In the genomic region with DNA sequence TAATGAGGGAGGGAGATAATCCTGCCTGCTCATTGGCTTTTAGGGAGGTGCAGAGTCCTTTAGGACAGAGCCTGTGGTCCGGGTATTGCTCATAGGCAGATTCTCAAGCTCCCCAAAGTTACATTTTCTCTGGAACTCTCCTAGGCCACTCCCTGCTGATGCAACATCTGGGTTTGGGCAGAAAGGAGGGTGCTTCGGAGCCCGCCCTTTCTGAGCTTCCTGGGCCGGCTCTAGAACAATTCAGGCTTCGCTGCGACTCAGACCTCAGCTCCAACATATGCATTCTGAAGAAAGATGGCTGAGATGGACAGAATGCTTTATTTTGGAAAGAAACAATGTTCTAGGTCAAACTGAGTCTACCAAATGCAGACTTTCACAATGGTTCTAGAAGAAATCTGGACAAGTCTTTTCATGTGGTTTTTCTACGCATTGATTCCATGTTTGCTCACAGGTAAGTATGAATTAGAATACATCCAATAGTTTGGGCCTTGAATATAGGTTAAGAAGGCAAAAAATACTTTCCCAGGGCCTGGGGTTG, we compare ENCODE assay signal across 1 cellular context.
TF ChIP-seq lines count a peak whose summit lies in the region.

A gene with protein sequence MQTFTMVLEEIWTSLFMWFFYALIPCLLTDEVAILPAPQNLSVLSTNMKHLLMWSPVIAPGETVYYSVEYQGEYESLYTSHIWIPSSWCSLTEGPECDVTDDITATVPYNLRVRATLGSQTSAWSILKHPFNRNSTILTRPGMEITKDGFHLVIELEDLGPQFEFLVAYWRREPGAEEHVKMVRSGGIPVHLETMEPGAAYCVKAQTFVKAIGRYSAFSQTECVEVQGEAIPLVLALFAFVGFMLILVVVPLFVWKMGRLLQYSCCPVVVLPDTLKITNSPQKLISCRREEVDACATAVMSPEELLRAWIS (plus strand): TSS at position 233 of the 538 bp plus-strand sequence. CDS start 131 bp downstream, at position 364.

TF ChIP-seq in K562, 482 proteins besides CTCF, POLR2A, EP300 and RAD21 (continued from another document and continues in another):
- TF ChIP-seq, protein P1, sequence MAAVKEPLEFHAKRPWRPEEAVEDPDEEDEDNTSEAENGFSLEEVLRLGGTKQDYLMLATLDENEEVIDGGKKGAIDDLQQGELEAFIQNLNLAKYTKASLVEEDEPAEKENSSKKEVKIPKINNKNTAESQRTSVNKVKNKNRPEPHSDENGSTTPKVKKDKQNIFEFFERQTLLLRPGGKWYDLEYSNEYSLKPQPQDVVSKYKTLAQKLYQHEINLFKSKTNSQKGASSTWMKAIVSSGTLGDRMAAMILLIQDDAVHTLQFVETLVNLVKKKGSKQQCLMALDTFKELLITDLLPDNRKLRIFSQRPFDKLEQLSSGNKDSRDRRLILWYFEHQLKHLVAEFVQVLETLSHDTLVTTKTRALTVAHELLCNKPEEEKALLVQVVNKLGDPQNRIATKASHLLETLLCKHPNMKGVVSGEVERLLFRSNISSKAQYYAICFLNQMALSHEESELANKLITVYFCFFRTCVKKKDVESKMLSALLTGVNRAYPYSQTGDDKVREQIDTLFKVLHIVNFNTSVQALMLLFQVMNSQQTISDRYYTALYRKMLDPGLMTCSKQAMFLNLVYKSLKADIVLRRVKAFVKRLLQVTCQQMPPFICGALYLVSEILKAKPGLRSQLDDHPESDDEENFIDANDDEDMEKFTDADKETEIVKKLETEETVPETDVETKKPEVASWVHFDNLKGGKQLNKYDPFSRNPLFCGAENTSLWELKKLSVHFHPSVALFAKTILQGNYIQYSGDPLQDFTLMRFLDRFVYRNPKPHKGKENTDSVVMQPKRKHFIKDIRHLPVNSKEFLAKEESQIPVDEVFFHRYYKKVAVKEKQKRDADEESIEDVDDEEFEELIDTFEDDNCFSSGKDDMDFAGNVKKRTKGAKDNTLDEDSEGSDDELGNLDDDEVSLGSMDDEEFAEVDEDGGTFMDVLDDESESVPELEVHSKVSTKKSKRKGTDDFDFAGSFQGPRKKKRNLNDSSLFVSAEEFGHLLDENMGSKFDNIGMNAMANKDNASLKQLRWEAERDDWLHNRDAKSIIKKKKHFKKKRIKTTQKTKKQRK (IDR thresholded peaks at IDR 0.05; ENCODE audit: borderline replicate concordance, low read depth, low read length): no peak
- TF ChIP-seq RFX5 (IDR thresholded peaks at IDR 0.05; ENCODE audit: low read depth, low read length) (no peak), SMARCA4 (IDR thresholded peaks at IDR 0.05) (peak; percentile 17; the same call in 1 of the 2 replicates), ZNF589 (CRISPR knock-in tag; IDR thresholded peaks at IDR 0.05; ENCODE audit: low read depth) (no peak), RHOXF2B (CRISPR knock-in tag; conservative IDR thresholded peaks at IDR 0.05) (no peak), L3MBTL2 (IDR thresholded peaks at IDR 0.05) (peak; percentile 68), CEBPG (CRISPR knock-in tag; IDR thresholded peaks at IDR 0.05) (peak; percentile 97), CEBPG (tag; conservative IDR thresholded peaks at IDR 0.05 in 1 of 2, IDR thresholded peaks at IDR 0.05 in 1 of 2) (peak; percentile 91 to 98), SNIP1 (IDR thresholded peaks at IDR 0.05; ENCODE audit: low read depth) (no peak), EP400 (IDR thresholded peaks at IDR 0.05) (peak; percentile 63), NFYB (IDR thresholded peaks at IDR 0.05; ENCODE audit: extremely low read depth, insufficient read length) (no peak), BRCA1 (IDR thresholded peaks at IDR 0.05) (no peak), BRCA1 (CRISPR knock-in tag; IDR thresholded peaks at IDR 0.05) (no peak), SETDB1 (IDR thresholded peaks at IDR 0.05; ENCODE audit: low read length) (no peak), POLR2H (tag; IDR thresholded peaks at IDR 0.05; ENCODE audit: low read depth) (peak; percentile 92), PHF21A (IDR thresholded peaks at IDR 0.05; ENCODE audit: borderline replicate concordance, low read depth) (no peak), JUND (IDR thresholded peaks at IDR 0.05; ENCODE audit: borderline replicate concordance, low read depth, low read length) (peak; percentile 83), JUND (tag; IDR thresholded peaks at IDR 0.05; ENCODE audit: borderline replicate concordance, low read depth, low read length) (peak; percentile 53; the same call in 1 of the 3 replicates), MEIS2 (IDR thresholded peaks at IDR 0.05; ENCODE audit: partially characterized antibody) (no peak), TEAD1 (CRISPR knock-in tag; IDR thresholded peaks at IDR 0.05) (no peak), FOXJ2 (tag; IDR thresholded peaks at IDR 0.05) (no peak), KAT2B (IDR thresholded peaks at IDR 0.05; ENCODE audit: low read depth, low read length) (no peak), KLF6 (CRISPR knock-in tag; IDR thresholded peaks at IDR 0.05; ENCODE audit: borderline replicate concordance) (peak; percentile 34; the same call in 1 of the 2 replicates), POLR2B (IDR thresholded peaks at IDR 0.05; ENCODE audit: low read depth, partially characterized antibody) (peak; percentile 57), ZNF212 (CRISPR knock-in tag; IDR thresholded peaks at IDR 0.05) (no peak), ZNF76 (CRISPR knock-in tag; IDR thresholded peaks at IDR 0.05; ENCODE audit: borderline replicate concordance) (no peak), LCOR (CRISPR knock-in tag; IDR thresholded peaks at IDR 0.05) (peak; percentile 50; the same call in 1 of the 2 replicates), ZNF778 (CRISPR knock-in tag; IDR thresholded peaks at IDR 0.05) (no peak)
- TF ChIP-seq, protein P2, sequence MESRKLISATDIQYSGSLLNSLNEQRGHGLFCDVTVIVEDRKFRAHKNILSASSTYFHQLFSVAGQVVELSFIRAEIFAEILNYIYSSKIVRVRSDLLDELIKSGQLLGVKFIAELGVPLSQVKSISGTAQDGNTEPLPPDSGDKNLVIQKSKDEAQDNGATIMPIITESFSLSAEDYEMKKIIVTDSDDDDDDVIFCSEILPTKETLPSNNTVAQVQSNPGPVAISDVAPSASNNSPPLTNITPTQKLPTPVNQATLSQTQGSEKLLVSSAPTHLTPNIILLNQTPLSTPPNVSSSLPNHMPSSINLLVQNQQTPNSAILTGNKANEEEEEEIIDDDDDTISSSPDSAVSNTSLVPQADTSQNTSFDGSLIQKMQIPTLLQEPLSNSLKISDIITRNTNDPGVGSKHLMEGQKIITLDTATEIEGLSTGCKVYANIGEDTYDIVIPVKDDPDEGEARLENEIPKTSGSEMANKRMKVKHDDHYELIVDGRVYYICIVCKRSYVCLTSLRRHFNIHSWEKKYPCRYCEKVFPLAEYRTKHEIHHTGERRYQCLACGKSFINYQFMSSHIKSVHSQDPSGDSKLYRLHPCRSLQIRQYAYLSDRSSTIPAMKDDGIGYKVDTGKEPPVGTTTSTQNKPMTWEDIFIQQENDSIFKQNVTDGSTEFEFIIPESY (CRISPR knock-in tag; IDR thresholded peaks at IDR 0.05): no peak
- TF ChIP-seq, protein P3, sequence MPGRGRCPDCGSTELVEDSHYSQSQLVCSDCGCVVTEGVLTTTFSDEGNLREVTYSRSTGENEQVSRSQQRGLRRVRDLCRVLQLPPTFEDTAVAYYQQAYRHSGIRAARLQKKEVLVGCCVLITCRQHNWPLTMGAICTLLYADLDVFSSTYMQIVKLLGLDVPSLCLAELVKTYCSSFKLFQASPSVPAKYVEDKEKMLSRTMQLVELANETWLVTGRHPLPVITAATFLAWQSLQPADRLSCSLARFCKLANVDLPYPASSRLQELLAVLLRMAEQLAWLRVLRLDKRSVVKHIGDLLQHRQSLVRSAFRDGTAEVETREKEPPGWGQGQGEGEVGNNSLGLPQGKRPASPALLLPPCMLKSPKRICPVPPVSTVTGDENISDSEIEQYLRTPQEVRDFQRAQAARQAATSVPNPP (IDR thresholded peaks at IDR 0.05; ENCODE audit: borderline replicate concordance, insufficient read depth, insufficient read length): no peak
- TF ChIP-seq, protein P4, sequence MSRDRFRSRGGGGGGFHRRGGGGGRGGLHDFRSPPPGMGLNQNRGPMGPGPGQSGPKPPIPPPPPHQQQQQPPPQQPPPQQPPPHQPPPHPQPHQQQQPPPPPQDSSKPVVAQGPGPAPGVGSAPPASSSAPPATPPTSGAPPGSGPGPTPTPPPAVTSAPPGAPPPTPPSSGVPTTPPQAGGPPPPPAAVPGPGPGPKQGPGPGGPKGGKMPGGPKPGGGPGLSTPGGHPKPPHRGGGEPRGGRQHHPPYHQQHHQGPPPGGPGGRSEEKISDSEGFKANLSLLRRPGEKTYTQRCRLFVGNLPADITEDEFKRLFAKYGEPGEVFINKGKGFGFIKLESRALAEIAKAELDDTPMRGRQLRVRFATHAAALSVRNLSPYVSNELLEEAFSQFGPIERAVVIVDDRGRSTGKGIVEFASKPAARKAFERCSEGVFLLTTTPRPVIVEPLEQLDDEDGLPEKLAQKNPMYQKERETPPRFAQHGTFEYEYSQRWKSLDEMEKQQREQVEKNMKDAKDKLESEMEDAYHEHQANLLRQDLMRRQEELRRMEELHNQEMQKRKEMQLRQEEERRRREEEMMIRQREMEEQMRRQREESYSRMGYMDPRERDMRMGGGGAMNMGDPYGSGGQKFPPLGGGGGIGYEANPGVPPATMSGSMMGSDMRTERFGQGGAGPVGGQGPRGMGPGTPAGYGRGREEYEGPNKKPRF (IDR thresholded peaks at IDR 0.05; ENCODE audit: low read depth, low read length): no peak
- TF ChIP-seq, protein P5, sequence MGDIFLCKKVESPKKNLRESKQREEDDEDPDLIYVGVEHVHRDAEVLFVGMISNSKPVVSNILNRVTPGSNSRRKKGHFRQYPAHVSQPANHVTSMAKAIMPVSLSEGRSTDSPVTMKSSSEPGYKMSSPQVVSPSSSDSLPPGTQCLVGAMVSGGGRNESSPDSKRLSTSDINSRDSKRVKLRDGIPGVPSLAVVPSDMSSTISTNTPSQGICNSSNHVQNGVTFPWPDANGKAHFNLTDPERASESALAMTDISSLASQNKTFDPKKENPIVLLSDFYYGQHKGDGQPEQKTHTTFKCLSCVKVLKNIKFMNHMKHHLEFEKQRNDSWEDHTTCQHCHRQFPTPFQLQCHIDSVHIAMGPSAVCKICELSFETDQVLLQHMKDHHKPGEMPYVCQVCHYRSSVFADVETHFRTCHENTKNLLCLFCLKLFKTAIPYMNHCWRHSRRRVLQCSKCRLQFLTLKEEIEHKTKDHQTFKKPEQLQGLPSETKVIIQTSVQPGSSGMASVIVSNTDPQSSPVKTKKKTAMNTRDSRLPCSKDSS (IDR thresholded peaks at IDR 0.05; ENCODE audit: low read depth, partially characterized antibody): no peak
- TF ChIP-seq, protein P6, sequence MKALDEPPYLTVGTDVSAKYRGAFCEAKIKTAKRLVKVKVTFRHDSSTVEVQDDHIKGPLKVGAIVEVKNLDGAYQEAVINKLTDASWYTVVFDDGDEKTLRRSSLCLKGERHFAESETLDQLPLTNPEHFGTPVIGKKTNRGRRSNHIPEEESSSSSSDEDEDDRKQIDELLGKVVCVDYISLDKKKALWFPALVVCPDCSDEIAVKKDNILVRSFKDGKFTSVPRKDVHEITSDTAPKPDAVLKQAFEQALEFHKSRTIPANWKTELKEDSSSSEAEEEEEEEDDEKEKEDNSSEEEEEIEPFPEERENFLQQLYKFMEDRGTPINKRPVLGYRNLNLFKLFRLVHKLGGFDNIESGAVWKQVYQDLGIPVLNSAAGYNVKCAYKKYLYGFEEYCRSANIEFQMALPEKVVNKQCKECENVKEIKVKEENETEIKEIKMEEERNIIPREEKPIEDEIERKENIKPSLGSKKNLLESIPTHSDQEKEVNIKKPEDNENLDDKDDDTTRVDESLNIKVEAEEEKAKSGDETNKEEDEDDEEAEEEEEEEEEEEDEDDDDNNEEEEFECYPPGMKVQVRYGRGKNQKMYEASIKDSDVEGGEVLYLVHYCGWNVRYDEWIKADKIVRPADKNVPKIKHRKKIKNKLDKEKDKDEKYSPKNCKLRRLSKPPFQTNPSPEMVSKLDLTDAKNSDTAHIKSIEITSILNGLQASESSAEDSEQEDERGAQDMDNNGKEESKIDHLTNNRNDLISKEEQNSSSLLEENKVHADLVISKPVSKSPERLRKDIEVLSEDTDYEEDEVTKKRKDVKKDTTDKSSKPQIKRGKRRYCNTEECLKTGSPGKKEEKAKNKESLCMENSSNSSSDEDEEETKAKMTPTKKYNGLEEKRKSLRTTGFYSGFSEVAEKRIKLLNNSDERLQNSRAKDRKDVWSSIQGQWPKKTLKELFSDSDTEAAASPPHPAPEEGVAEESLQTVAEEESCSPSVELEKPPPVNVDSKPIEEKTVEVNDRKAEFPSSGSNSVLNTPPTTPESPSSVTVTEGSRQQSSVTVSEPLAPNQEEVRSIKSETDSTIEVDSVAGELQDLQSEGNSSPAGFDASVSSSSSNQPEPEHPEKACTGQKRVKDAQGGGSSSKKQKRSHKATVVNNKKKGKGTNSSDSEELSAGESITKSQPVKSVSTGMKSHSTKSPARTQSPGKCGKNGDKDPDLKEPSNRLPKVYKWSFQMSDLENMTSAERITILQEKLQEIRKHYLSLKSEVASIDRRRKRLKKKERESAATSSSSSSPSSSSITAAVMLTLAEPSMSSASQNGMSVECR (CRISPR knock-in tag; IDR thresholded peaks at IDR 0.05): no peak
- TF ChIP-seq, protein P7, sequence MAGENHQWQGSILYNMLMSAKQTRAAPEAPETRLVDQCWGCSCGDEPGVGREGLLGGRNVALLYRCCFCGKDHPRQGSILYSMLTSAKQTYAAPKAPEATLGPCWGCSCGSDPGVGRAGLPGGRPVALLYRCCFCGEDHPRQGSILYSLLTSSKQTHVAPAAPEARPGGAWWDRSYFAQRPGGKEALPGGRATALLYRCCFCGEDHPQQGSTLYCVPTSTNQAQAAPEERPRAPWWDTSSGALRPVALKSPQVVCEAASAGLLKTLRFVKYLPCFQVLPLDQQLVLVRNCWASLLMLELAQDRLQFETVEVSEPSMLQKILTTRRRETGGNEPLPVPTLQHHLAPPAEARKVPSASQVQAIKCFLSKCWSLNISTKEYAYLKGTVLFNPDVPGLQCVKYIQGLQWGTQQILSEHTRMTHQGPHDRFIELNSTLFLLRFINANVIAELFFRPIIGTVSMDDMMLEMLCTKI (IDR thresholded peaks at IDR 0.05; ENCODE audit: partially characterized antibody): no peak
- TF ChIP-seq, protein P8, sequence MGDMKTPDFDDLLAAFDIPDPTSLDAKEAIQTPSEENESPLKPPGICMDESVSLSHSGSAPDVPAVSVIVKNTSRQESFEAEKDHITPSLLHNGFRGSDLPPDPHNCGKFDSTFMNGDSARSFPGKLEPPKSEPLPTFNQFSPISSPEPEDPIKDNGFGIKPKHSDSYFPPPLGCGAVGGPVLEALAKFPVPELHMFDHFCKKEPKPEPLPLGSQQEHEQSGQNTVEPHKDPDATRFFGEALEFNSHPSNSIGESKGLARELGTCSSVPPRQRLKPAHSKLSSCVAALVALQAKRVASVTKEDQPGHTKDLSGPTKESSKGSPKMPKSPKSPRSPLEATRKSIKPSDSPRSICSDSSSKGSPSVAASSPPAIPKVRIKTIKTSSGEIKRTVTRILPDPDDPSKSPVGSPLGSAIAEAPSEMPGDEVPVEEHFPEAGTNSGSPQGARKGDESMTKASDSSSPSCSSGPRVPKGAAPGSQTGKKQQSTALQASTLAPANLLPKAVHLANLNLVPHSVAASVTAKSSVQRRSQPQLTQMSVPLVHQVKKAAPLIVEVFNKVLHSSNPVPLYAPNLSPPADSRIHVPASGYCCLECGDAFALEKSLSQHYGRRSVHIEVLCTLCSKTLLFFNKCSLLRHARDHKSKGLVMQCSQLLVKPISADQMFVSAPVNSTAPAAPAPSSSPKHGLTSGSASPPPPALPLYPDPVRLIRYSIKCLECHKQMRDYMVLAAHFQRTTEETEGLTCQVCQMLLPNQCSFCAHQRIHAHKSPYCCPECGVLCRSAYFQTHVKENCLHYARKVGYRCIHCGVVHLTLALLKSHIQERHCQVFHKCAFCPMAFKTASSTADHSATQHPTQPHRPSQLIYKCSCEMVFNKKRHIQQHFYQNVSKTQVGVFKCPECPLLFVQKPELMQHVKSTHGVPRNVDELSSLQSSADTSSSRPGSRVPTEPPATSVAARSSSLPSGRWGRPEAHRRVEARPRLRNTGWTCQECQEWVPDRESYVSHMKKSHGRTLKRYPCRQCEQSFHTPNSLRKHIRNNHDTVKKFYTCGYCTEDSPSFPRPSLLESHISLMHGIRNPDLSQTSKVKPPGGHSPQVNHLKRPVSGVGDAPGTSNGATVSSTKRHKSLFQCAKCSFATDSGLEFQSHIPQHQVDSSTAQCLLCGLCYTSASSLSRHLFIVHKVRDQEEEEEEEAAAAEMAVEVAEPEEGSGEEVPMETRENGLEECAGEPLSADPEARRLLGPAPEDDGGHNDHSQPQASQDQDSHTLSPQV (IDR thresholded peaks at IDR 0.05): peak; percentile 30; the same call in 1 of the 2 replicates
